ENCODE assay signal across 1 cellular context in genomic region chr17:75393523-75394331, GRCh38.
TF ChIP-seq lines count a peak whose summit lies in the region.

No MANE protein-coding gene starts in this region.

TF ChIP-seq in WTC11, 78 proteins besides CTCF, POLR2A, EP300 and RAD21 (continued from another document):
- no peak for TF ChIP-seq PRRX2 (CRISPR knock-in tag; IDR thresholded peaks at IDR 0.05)
- TF ChIP-seq EMX1 (CRISPR knock-in tag; IDR thresholded peaks at IDR 0.05) = no peak
- no peak for TF ChIP-seq ZNF425 (CRISPR knock-in tag; conservative IDR thresholded peaks at IDR 0.05)
- TF ChIP-seq NFYB (CRISPR knock-in tag; conservative IDR thresholded peaks at IDR 0.05; ENCODE audit: low read depth) = peak; percentile 90
- no peak for TF ChIP-seq MYBL2 (CRISPR knock-in tag; IDR thresholded peaks at IDR 0.05)
- TF ChIP-seq GABPB1 (CRISPR knock-in tag; IDR thresholded peaks at IDR 0.05) = peak; percentile 65
- TF ChIP-seq MXD4 (CRISPR knock-in tag; IDR thresholded peaks at IDR 0.05; ENCODE audit: borderline replicate concordance) = no peak
- TF ChIP-seq OVOL2 (CRISPR knock-in tag; IDR thresholded peaks at IDR 0.05; ENCODE audit: borderline replicate concordance) = no peak
- no peak for TF ChIP-seq TP53 (CRISPR knock-in tag; IDR thresholded peaks at IDR 0.05)
- no peak for TF ChIP-seq ZNF396 (CRISPR knock-in tag; IDR thresholded peaks at IDR 0.05; ENCODE audit: borderline replicate concordance)
- no peak for TF ChIP-seq JAZF1 (CRISPR knock-in tag; IDR thresholded peaks at IDR 0.05)
- TF ChIP-seq KAT7 (CRISPR knock-in tag; IDR thresholded peaks at IDR 0.05; ENCODE audit: borderline replicate concordance) = 0 out of 2 replicates have a peak, but pooled peaks have one; percentile 20
- TF ChIP-seq ZNF281 (CRISPR knock-in tag; IDR thresholded peaks at IDR 0.05) = no peak
- no peak for TF ChIP-seq ZNF232 (CRISPR knock-in tag; IDR thresholded peaks at IDR 0.05)
- no peak for TF ChIP-seq RELA (CRISPR knock-in tag; IDR thresholded peaks at IDR 0.05; ENCODE audit: borderline replicate concordance)
- TF ChIP-seq IRF1 (CRISPR knock-in tag; IDR thresholded peaks at IDR 0.05) = no peak
- no peak for TF ChIP-seq ZSCAN18 (CRISPR knock-in tag; IDR thresholded peaks at IDR 0.05)
- TF ChIP-seq ARID4B (CRISPR knock-in tag; IDR thresholded peaks at IDR 0.05; ENCODE audit: borderline replicate concordance) = no peak
- no peak for TF ChIP-seq ZBTB21 (CRISPR knock-in tag; IDR thresholded peaks at IDR 0.05; ENCODE audit: borderline replicate concordance)
- peak; percentile 60; the same call in 1 of the 2 replicates for TF ChIP-seq SP1 (CRISPR knock-in tag; conservative IDR thresholded peaks at IDR 0.05)
- TF ChIP-seq ESRRA (CRISPR knock-in tag; IDR thresholded peaks at IDR 0.05; ENCODE audit: borderline replicate concordance) = no peak
TF ChIP-seq in WTC11: peak in this region for 7.
